8 cellular contexts compared by ENCODE assay signal in the genomic region with DNA sequence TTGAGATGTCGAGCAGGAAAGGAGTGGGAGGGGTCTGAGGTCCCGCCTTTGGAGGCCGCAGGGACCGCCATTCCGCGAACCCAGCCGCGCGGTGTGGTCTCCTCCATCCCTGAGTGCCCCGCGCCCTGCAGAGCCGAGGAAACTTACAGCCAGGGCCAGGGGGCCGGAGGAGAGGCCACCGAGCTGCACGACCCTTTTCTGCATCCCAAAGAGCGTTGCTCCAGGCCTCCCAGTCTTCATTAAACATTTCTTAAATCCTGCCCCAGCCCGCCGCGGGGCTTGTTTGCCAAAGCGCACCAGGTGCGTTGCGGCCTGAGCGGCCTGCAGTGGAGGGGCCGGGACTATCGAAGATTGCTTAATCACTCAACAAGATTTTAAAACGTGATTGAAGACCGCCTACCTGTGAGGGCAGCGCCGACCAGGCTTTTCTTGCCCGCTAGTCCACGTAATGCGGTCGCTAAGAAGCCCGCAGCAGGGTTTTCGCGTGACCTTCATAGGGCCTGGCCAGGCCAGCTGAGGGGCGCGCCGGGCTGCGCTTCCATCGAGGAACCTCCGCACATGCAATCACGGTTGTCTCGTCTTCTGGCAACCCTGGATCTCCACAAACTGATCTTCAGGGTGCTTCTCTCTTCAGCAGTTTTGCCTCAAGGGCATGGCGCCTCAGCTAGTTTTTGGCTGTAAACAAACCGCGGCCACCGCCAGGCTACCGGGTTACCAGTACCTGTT. TPM values are rescaled to one million over a fixed set of nuclear protein-coding genes. Genes with fewer than 3 reads are reported as not detected.
DNase-seq lines count a peak whose midpoint lies in the region; ATAC-seq and TF ChIP-seq lines count a peak whose summit lies in the region.

No MANE protein-coding gene starts in this region.

- in situ Hi-C loops in brain microvascular endothelial cell (cut with HindIII; ENCODE audit: low pct_ligation_motif_present, low sequenced_read_pairs) = no loop called here

- 35 to 70% (median 51%) methylated on average over 49 of the region's 49 CpGs for WGBS in stomach, 5 donors

- TF ChIP-seq CTCF in brain microvascular endothelial cell (IDR thresholded peaks at IDR 0.05; ENCODE audit: low read depth, low read length, missing control alignments) = no peak
- no peak for TF ChIP-seq CTCF in stomach (IDR thresholded peaks at IDR 0.05)

- no peak for TF ChIP-seq POLR2A in stomach (IDR thresholded peaks at IDR 0.05)

- DNase-seq in HT-29 (ENCODE audit: low spot score) (peak; percentile 35), brain microvascular endothelial cell (no peak), left lobe of liver (ENCODE audit: low spot score) (peak; percentile 42), stomach (peak; percentile 43), NCI-H187 treated with DMSO at 0.1 percent for 48 hours (lab: John Stamatoyannopoulos, UW) (no peak), HCEC 1CT (no peak)
- DNase-seq in activated CD4-positive, alpha-beta T cell treated with anti-CD3 and anti-CD28 coated beads, Interleukin-2, amount 50 U/mL, for 1 hour = no peak

- intact Hi-C loops in stomach (cut with DNase I; ENCODE audit: low total_unique reads) = no loop called here

- H3K9me3 ChIP-seq in stomach = no peaks in the 10 kb centered on the region

- no peak for ATAC-seq in left lobe of liver
- ATAC-seq in HG03025 (IDR thresholded peaks at IDR 0.05; ENCODE audit: low FRiP score, unreplicated experiment) = no peak

- TF ChIP-seq EP300 in stomach (IDR thresholded peaks at IDR 0.05) = no peak

- H3K27me3 ChIP-seq in brain microvascular endothelial cell (replicated peaks) = no peaks in the 10 kb centered on the region
- no peaks in the 10 kb centered on the region for H3K27me3 ChIP-seq in stomach

- H3K36me3 ChIP-seq in brain microvascular endothelial cell (replicated peaks) (no peaks in the 10 kb centered on the region), stomach (no peaks in the 10 kb centered on the region)

- no peak overlapping the region for H3K27ac ChIP-seq in brain microvascular endothelial cell
- H3K27ac ChIP-seq in stomach = peak overlapping the region; percentile 2 to 100 (median 98)

- H3K4me1 ChIP-seq in stomach = peaks cover 11 to 25% (median 21%) of the 10 kb centered on the region in 4 donors

- H3K4me3 ChIP-seq in brain microvascular endothelial cell (ENCODE audit: low read depth, low read length) (peak overlapping the region; percentile 61), stomach (peak overlapping the region; percentile 78 to 92 (median 88))

RNA-seq across cellular contexts. Expression of gene CTBP2, which starts 2.0 kb away (rescaled TPM):
- 171 and 207 TPM in 2 replicates for total RNA-seq in HT-29 (2014; rRNA removed; shearing (Covaris generic))
- 5.8 TPM for total RNA-seq in left lobe of liver
- total RNA-seq in stomach = 100 to 1,000 TPM in 2 of 5 donors, 10 to 100 TPM in 3; 58.6 to 169 (median 80.5) TPM
- 10 to 100 TPM; 21.3 to 41.2 (median 34.6) TPM for polyA plus RNA-seq in stomach

Comparison
In these comparisons a context has a peak if more than half of its experiments do, and no peak if none do; other contexts are left out.
1. DNase-seq: peak in HT-29 (single experiment), left lobe of liver (single experiment) and stomach (single experiment); none in brain microvascular endothelial cell (single experiment), NCI-H187 treated with DMSO at 0.1 percent for 48 hours (single experiment), activated CD4-positive, alpha-beta T cell treated with anti-CD3 and anti-CD28 coated beads, Interleukin-2, amount 50 U/mL, for 1 hour (single experiment) and HCEC 1CT (single experiment).